In genomic region chr17:39547713-39548478, GRCh38 we compare ENCODE assay signal across 9 cellular contexts. TPM values are rescaled to one million over a fixed set of nuclear protein-coding genes. Genes with fewer than 3 reads are reported as not detected.
DNase-seq lines count a peak whose midpoint lies in the region; ATAC-seq and TF ChIP-seq lines count a peak whose summit lies in the region.
"Had no signal": no experiment of that assay in that cellular context is flagged by ENCODE, and none has a peak within 500 bp of the region (broad histone marks: within the 10 kb centered on the region; RNA-seq: fewer than 3 reads in every experiment).

No MANE protein-coding gene starts in this region.

- no peaks in the 10 kb centered on the region for H3K9me1 ChIP-seq in IMR-90 (ENCODE audit: insufficient read depth, low read length)

- no peak overlapping the region for H3K27ac ChIP-seq in IMR-90 (ENCODE audit: insufficient read depth, low read length)
- peak overlapping the region in 1 of 2 donors; percentile 19 for H3K27ac ChIP-seq in right atrium auricular region
- H3K27ac ChIP-seq in gastrocnemius medialis, result no peak overlapping the region

- no peak for TF ChIP-seq POLR2A in IMR-90 (IDR thresholded peaks at IDR 0.05; ENCODE audit: low read depth, low read length)
- no peak for TF ChIP-seq POLR2A in gastrocnemius medialis (IDR thresholded peaks at IDR 0.05)

- H2BK15ac ChIP-seq in IMR-90 (ENCODE audit: low read depth, low read length), result no peak overlapping the region

- WGBS in IMR-90 (ENCODE audit: extremely low coverage in 2 of 2, insufficient read length in 1 of 2), 2 experiments, result no CpG with 5 or more reads among the region's 5 CpGs

- H2BK120ac ChIP-seq in IMR-90 (ENCODE audit: low read depth, low read length), result no peak overlapping the region

- no peak overlapping the region for H3K56ac ChIP-seq in IMR-90 (ENCODE audit: extremely low read depth, insufficient read depth, low read length)

- CTCF ChIA-PET in Calu3 (lab: Charles Lee) (interaction anchor here (0.5 to 15.3 kb wide), 68 partner anchors 9 to 1135 kb away, joined by 3 to 382 read pairs (median 5); partner anchors contain the start of genes CDK12, ERBB2, MED1 and MIEN1), IMR-90 (lab: Yijun Ruan, JAX) (interaction anchor here (0.7 to 1.3 kb wide), 3 partner anchors 9 to 123 kb away, joined by 3 read pairs; no protein-coding TSS in a partner anchor)

- in situ Hi-C loops in IMR-90 (cut with MboI; ENCODE audit: low sequenced_read_pairs) (no loop called here), gastrocnemius medialis (cut with MboI; ENCODE audit: low sequenced_read_pairs in 4 of 4) (no loop called here)

- H2AK5ac ChIP-seq in IMR-90 (ENCODE audit: low read depth, low read length), result no peak overlapping the region

- TF ChIP-seq RAD21 in IMR-90 (IDR thresholded peaks at IDR 0.05; ENCODE audit: low read length), result peak; percentile 77

- peak overlapping the region; percentile 18 for H2AFZ ChIP-seq in IMR-90 (replicated peaks; ENCODE audit: low read length, poor library complexity)

- H2BK20ac ChIP-seq in IMR-90 (ENCODE audit: low read depth, low read length), result no peak overlapping the region

- no peak overlapping the region for H3K14ac ChIP-seq in IMR-90 (replicated peaks; ENCODE audit: low read depth, low read length)

- no peak overlapping the region for H3K23ac ChIP-seq in IMR-90 (ENCODE audit: low read depth, low read length)

- H2AK9ac ChIP-seq in IMR-90 (replicated peaks; ENCODE audit: low read depth, low read length, poor library complexity), result no peak overlapping the region

- intact Hi-C loops in Calu3 (cut with micrococcal nuclease; ENCODE audit: unreplicated experiment) (loop anchor here (1.0 to 5.0 kb wide), 4 partner anchors 21 to 341 kb away; no protein-coding TSS in a partner anchor), IMR-90 (cut with micrococcal nuclease) (loop anchor here (1.0 kb wide), 1 partner anchor 75 kb away; no protein-coding TSS in a partner anchor), gastrocnemius medialis (cut with DNase I; ENCODE audit: low total_unique reads) (loop anchor here (1.0 to 10.0 kb wide), 2 partner anchors 75 to 207 kb away; no protein-coding TSS in a partner anchor)

- DNase-seq in Calu3 (peak; percentile 96), IMR-90 (no peak), SW480 (ENCODE audit: low spot score) (peak; percentile 32), right atrium auricular region (ENCODE audit: low spot score) (peak; percentile 76), gastrocnemius medialis (peak; percentile 9 to 46)
- DNase-seq in activated naive CD8-positive, alpha-beta T cell treated with anti-CD3 and anti-CD28 coated beads, Interleukin-2, amount 50 U/mL, for 24 hours, result peak; percentile 81

- H3K9me3 Mint-ChIP-seq in Calu3 (ENCODE audit: low read depth, unreplicated experiment), result no peaks in the 10 kb centered on the region
- H3K9me3 Mint-ChIP-seq in activated naive CD8-positive, alpha-beta T cell treated with anti-CD3 and anti-CD28 coated beads, Interleukin-2, amount 50 U/mL, for 24 hours, result no peaks in the 10 kb centered on the region

- no peak overlapping the region for H4K5ac ChIP-seq in IMR-90 (ENCODE audit: low read depth, low read length)

- H3K9me3 ChIP-seq in IMR-90 (ENCODE audit: control insufficient read depth, insufficient read depth, low read length) (no peaks in the 10 kb centered on the region), right atrium auricular region (no peaks in the 10 kb centered on the region), gastrocnemius medialis (no peaks in the 10 kb centered on the region)

- H3K27ac Mint-ChIP-seq in Calu3 (ENCODE audit: unreplicated experiment), result no peak overlapping the region
- H3K27ac Mint-ChIP-seq in activated naive CD8-positive, alpha-beta T cell treated with anti-CD3 and anti-CD28 coated beads, Interleukin-2, amount 50 U/mL, for 24 hours, result no peak overlapping the region

- no peak overlapping the region for H3K4ac ChIP-seq in IMR-90 (ENCODE audit: low read depth, low read length)

- H3K4me3 Mint-ChIP-seq in Calu3 (ENCODE audit: low read depth, unreplicated experiment), result no peak overlapping the region
- no peak overlapping the region for H3K4me3 Mint-ChIP-seq in activated naive CD8-positive, alpha-beta T cell treated with anti-CD3 and anti-CD28 coated beads, Interleukin-2, amount 50 U/mL, for 24 hours

- POLR2A ChIA-PET in IMR-90 (lab: Charles Lee; ENCODE audit: unreplicated experiment), result no interaction called here

- H3K4me1 Mint-ChIP-seq in Calu3 (ENCODE audit: low read depth, unreplicated experiment), result peaks cover 12% of the 10 kb centered on the region
- no peaks in the 10 kb centered on the region for H3K4me1 Mint-ChIP-seq in activated naive CD8-positive, alpha-beta T cell treated with anti-CD3 and anti-CD28 coated beads, Interleukin-2, amount 50 U/mL, for 24 hours

- H4K8ac ChIP-seq in IMR-90 (ENCODE audit: low read depth in 2 of 2, low read length in 2 of 2), result no peak overlapping the region

- H2BK5ac ChIP-seq in IMR-90 (ENCODE audit: low read depth, low read length, poor library complexity, severe bottlenecking), result no peak overlapping the region

- no peaks in the 10 kb centered on the region for H3K27me3 Mint-ChIP-seq in Calu3 (ENCODE audit: unreplicated experiment)
- no peaks in the 10 kb centered on the region for H3K27me3 Mint-ChIP-seq in activated naive CD8-positive, alpha-beta T cell treated with anti-CD3 and anti-CD28 coated beads, Interleukin-2, amount 50 U/mL, for 24 hours

- H3K18ac ChIP-seq in IMR-90 (ENCODE audit: low read depth, low read length), result no peak overlapping the region

- peaks cover 22% of the 10 kb centered on the region for H3K36me3 ChIP-seq in IMR-90 (ENCODE audit: control insufficient read depth, insufficient read depth, low read length)
- H3K36me3 ChIP-seq in right atrium auricular region, result peaks cover 16% of the 10 kb centered on the region
- H3K36me3 ChIP-seq in gastrocnemius medialis, result peaks cover 0 to 62% of the 10 kb centered on the region in 2 donors

- H3K27me3 ChIP-seq in IMR-90 (ENCODE audit: control insufficient read depth, insufficient read depth, low read length), result no peaks in the 10 kb centered on the region
- no peaks in the 10 kb centered on the region for H3K27me3 ChIP-seq in right atrium auricular region
- H3K27me3 ChIP-seq in gastrocnemius medialis, result no peaks in the 10 kb centered on the region

- ATAC-seq in IMR-90 (ENCODE audit: low read depth), result peak; percentile 86
- ATAC-seq in activated naive CD8-positive, alpha-beta T cell treated with anti-CD3 and anti-CD28 coated beads, Interleukin-2, amount 50 U/mL, for 24 hours, result peak; percentile 51
- ATAC-seq in gastrocnemius medialis, result peak; percentile 59
- ATAC-seq in GM19351 (IDR thresholded peaks at IDR 0.05; ENCODE audit: unreplicated experiment), result no peak
- ATAC-seq in HG03196 (IDR thresholded peaks at IDR 0.05; ENCODE audit: unreplicated experiment), result no peak

- H3K4me3 ChIP-seq in IMR-90 (ENCODE audit: insufficient read depth, low read depth, low read length), result no peak overlapping the region
- H3K4me3 ChIP-seq in right atrium auricular region, result no peak overlapping the region
- H3K4me3 ChIP-seq in gastrocnemius medialis, result no peak overlapping the region

- peaks cover 41% of the 10 kb centered on the region for H3K36me3 Mint-ChIP-seq in Calu3 (ENCODE audit: insufficient read depth, unreplicated experiment)
- peaks cover 11% of the 10 kb centered on the region for H3K36me3 Mint-ChIP-seq in activated naive CD8-positive, alpha-beta T cell treated with anti-CD3 and anti-CD28 coated beads, Interleukin-2, amount 50 U/mL, for 24 hours (ENCODE audit: low read depth)

- no peak overlapping the region for H4K91ac ChIP-seq in IMR-90 (ENCODE audit: insufficient read depth, low read depth, low read length)

- H3K9ac ChIP-seq in IMR-90 (ENCODE audit: low read depth, low read length), result no peak overlapping the region

- BruUV-seq in Calu3 (replicated peaks; lab: Mats Ljungman, UMichigan) (no TSS peak), IMR-90 (replicated peaks; lab: Mats Ljungman, UMichigan) (no TSS peak)

- TF ChIP-seq CTCF in Calu3 (IDR thresholded peaks at IDR 0.05; ENCODE audit: unreplicated experiment) (peak; percentile 100), IMR-90 (conservative IDR thresholded peaks at IDR 0.05; ENCODE audit: low read depth, low read length) (peak; percentile 84), right atrium auricular region (IDR thresholded peaks at IDR 0.05) (peak; percentile 81 to 97), gastrocnemius medialis (IDR thresholded peaks at IDR 0.05 in 4 of 5, conservative IDR thresholded peaks at IDR 0.05 in 1 of 5) (peak; percentile 67 to 93 (median 85))

- H4K20me1 ChIP-seq in IMR-90 (ENCODE audit: insufficient read depth, low read length), result peaks cover 8% of the 10 kb centered on the region; the same call in 1 of the 2 replicates

- H3K4me2 ChIP-seq in IMR-90 (ENCODE audit: low read depth, low read length), result no peak overlapping the region

- H3K4me1 ChIP-seq in IMR-90 (ENCODE audit: control insufficient read depth, insufficient read depth, low read length), result no peaks in the 10 kb centered on the region
- peaks cover 0 to 20% of the 10 kb centered on the region in 2 donors for H3K4me1 ChIP-seq in right atrium auricular region
- H3K4me1 ChIP-seq in gastrocnemius medialis, result peaks cover 0 to 9% of the 10 kb centered on the region in 2 donors

- dilution Hi-C loops in IMR-90 (cut with HindIII; ENCODE audit: low sequenced_read_pairs, unreplicated experiment), result no loop called here

- H3K79me1 ChIP-seq in IMR-90 (ENCODE audit: low read depth in 1 of 2, low read length in 2 of 2), result no peaks in the 10 kb centered on the region

TF ChIP-seq in IMR-90, 13 proteins besides CTCF, POLR2A, EP300 and RAD21 (continues in another document):
- TF ChIP-seq MXI1 (IDR thresholded peaks at IDR 0.05; ENCODE audit: borderline replicate concordance, low read depth, low read length), result no peak
- TF ChIP-seq USF2 (IDR thresholded peaks at IDR 0.05; ENCODE audit: low read depth, low read length), result no peak
- TF ChIP-seq RCOR1 (IDR thresholded peaks at IDR 0.05; ENCODE audit: insufficient replicate concordance, low read length), result no peak
- TF ChIP-seq CHD1 (IDR thresholded peaks at IDR 0.05; ENCODE audit: low read depth, low read length), result no peak
- TF ChIP-seq RFX5 (IDR thresholded peaks at IDR 0.05; ENCODE audit: low read depth, low read length), result no peak
- no peak for TF ChIP-seq MAFK (IDR thresholded peaks at IDR 0.05; ENCODE audit: low read depth, low read length)
- TF ChIP-seq BHLHE40 (IDR thresholded peaks at IDR 0.05; ENCODE audit: low read depth, low read length), result no peak
- TF ChIP-seq CEBPB (IDR thresholded peaks at IDR 0.05; ENCODE audit: low read depth, low read length), result no peak

RNA-seq across cellular contexts. Expression of gene NEUROD2, which starts 59.8 kb away (rescaled TPM):
- total RNA-seq in Calu3 (2022) (not detected in 2 replicates), IMR-90 (2012; rRNA removed) (not detected in 2 replicates), right atrium auricular region (not detected), gastrocnemius medialis (not detected)
- polyA plus RNA-seq in IMR-90 (2012; rRNA removed), result not detected in 2 replicates
- not detected in 2 replicates for polyA plus RNA-seq in IMR-90 (2012; cell fraction: cytosol; rRNA removed)
- 0.03 TPM in 1 of 2 replicates, not detected in the other for polyA plus RNA-seq in IMR-90 (2012; cell fraction: nucleus; rRNA removed; ENCODE audit: low replicate concordance)
- total RNA-seq: T-helper 2 cell treated with Interferon-gamma antibody and Interleukin-4, amounts not matched to agents 100 ng/mL and 5 ng/mL, for 36 hours had no signal

Comparison
In these comparisons a context has a peak if more than half of its experiments do, and no peak if none do; other contexts are left out.
1. ATAC-seq: peak in IMR-90 (single experiment), activated naive CD8-positive, alpha-beta T cell treated with anti-CD3 and anti-CD28 coated beads, Interleukin-2, amount 50 U/mL, for 24 hours (single experiment) and gastrocnemius medialis (2 of 2); none in GM19351 (single experiment) and HG03196 (single experiment).
2. Peak in every context shown above with its lines, with median percentiles within 50 percentile points of each other: CTCF ChIP-seq.